ENCODE assay signal across 26 cellular contexts in genomic region chr5:135446615-135447014, GRCh38. TPM values are rescaled to one million over a fixed set of nuclear protein-coding genes. Genes with fewer than 3 reads are reported as not detected.
DNase-seq lines count a peak whose midpoint lies in the region; ATAC-seq and TF ChIP-seq lines count a peak whose summit lies in the region.
"Had no signal": no experiment of that assay in that cellular context is flagged by ENCODE, and none has a peak within 500 bp of the region (broad histone marks: within the 10 kb centered on the region; RNA-seq: fewer than 3 reads in every experiment).

No MANE protein-coding gene starts in this region.

- intact Hi-C loops in Right ventricle myocardium inferior (cut with DNase I) (no loop called here), Right ventricle myocardium superior (cut with DNase I) (no loop called here), upper lobe of right lung (cut with DNase I) (no loop called here)

- H3K27me3 ChIP-seq in upper lobe of right lung, result peaks cover 7% of the 10 kb centered on the region
- H3K27me3 ChIP-seq: MG63 had no signal

- TF ChIP-seq CTCF in upper lobe of right lung (IDR thresholded peaks at IDR 0.05), result no peak

- H3K36me3 ChIP-seq in upper lobe of right lung, result no peaks in the 10 kb centered on the region
- H3K36me3 ChIP-seq: BE2C, MG63 had no signal

- no peaks in the 10 kb centered on the region for H3K9me3 ChIP-seq in upper lobe of right lung
- H3K9me3 ChIP-seq: BE2C, MG63 had no signal

- DNase-seq in Right ventricle myocardium inferior (ENCODE audit: missing footprints), result peak; percentile 26
- DNase-seq in Right ventricle myocardium superior, result no peak
- DNase-seq in islet precursor cell, result peak; percentile 24
- DNase-seq in upper lobe of right lung, result peak; percentile 40
- DNase-seq in NCI-H146 treated with DMSO at 0.1 percent for 48 hours (lab: John Stamatoyannopoulos, UW; ENCODE audit: unreplicated experiment), result no peak
- no peak for DNase-seq in NCI-H187 treated with DMSO at 0.1 percent for 48 hours (lab: John Stamatoyannopoulos, UW)
- DNase-seq: 8988T; ACHN; BE2C; CD4-positive, CD25-positive, alpha-beta regulatory T cell; DMS153; DND-41; KBM-7; MG63; NCI-H1694; NCI-H2081; NCI-H2227 treated with DMSO at 0.1 percent for 48 hours; NCI-H69; PC-3; SHP77 had no signal

- ATAC-seq in Right ventricle myocardium inferior (no peak), Right ventricle myocardium superior (ENCODE audit: poor library complexity) (no peak), GM21717 (IDR thresholded peaks at IDR 0.05; ENCODE audit: unreplicated experiment) (peak; percentile 41), upper lobe of right lung (no peak), HG02970 (IDR thresholded peaks at IDR 0.05; ENCODE audit: low FRiP score, unreplicated experiment) (no peak)
- ATAC-seq: GM23338, PC-3 had no signal

- H3K4me3 ChIP-seq in upper lobe of right lung, result no peak overlapping the region
- H3K4me3 ChIP-seq: GM23338, MG63 had no signal

- peaks cover 18% of the 10 kb centered on the region for H3K4me1 ChIP-seq in upper lobe of right lung
- H3K4me1 ChIP-seq: BE2C had no signal

- no peak overlapping the region for H3K27ac ChIP-seq in upper lobe of right lung

RNA-seq across cellular contexts. Expression of gene DCANP1, which starts 0.5 kb away (rescaled TPM):
- total RNA-seq in Right ventricle myocardium inferior, result not detected
- not detected for total RNA-seq in Right ventricle myocardium superior
- not detected for total RNA-seq in upper lobe of right lung
- total RNA-seq: CD4-positive, CD25-positive, alpha-beta regulatory T cell; GM23338; H9; NCI-H460; PC-3; RPMI7951 had no signal

RNA-seq across cellular contexts. Expression of gene TIFAB, which starts 5.5 kb away (rescaled TPM):
- not detected for total RNA-seq in Right ventricle myocardium inferior
- not detected for total RNA-seq in Right ventricle myocardium superior
- total RNA-seq in upper lobe of right lung, result 0.43 TPM
- total RNA-seq: CD4-positive, CD25-positive, alpha-beta regulatory T cell; GM23338; H9; NCI-H460; PC-3; RPMI7951 had no signal

RNA-seq across cellular contexts. Expression of gene MACROH2A1, which starts 47.6 kb away (rescaled TPM):
- 104 TPM for total RNA-seq in Right ventricle myocardium inferior
- total RNA-seq in Right ventricle myocardium superior, result 102 TPM
- 179 TPM for total RNA-seq in upper lobe of right lung

Comparison
In these comparisons a context has a peak if more than half of its experiments do, and no peak if none do; other contexts are left out.
1. DNase-seq: peak in Right ventricle myocardium inferior (single experiment), islet precursor cell (single experiment) and upper lobe of right lung (single experiment); none in Right ventricle myocardium superior (single experiment), NCI-H146 treated with DMSO at 0.1 percent for 48 hours (single experiment) and NCI-H187 treated with DMSO at 0.1 percent for 48 hours (single experiment).